20 cellular contexts compared by ENCODE assay signal in the genomic region with DNA sequence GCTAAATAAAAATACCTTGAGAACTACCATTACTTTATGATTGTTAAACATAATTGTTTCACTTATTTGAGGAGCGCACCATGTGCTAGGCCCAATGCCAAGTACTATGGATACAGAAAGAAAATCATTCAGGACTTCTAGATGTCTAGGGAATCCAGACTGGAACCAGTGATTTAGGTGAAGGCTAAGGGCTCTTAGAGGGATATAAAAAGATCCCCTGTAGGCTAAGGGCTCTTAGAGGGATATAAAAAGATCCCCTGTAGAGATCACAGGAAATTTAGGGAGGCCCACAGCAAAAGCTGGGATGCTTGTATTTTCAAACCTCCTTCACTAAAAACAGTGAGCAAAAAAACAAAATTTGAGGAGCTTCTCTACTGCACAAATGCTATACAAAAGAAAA. TPM values are rescaled to one million over a fixed set of nuclear protein-coding genes. Genes with fewer than 3 reads are reported as not detected.
DNase-seq lines count a peak whose midpoint lies in the region; ATAC-seq and TF ChIP-seq lines count a peak whose summit lies in the region.
"Had no signal": no experiment of that assay in that cellular context is flagged by ENCODE, and none has a peak within 500 bp of the region (broad histone marks: within the 10 kb centered on the region; RNA-seq: fewer than 3 reads in every experiment).

No MANE protein-coding gene starts in this region.

- WGBS in esophagus squamous epithelium, 2 donors = 84 to 100% methylated on average over 1 of the region's 1 CpG

- POLR2A ChIA-PET in HEK293T (lab: Yijun Ruan, JAX) = no interaction called here

- intact Hi-C loops in esophagus squamous epithelium (cut with DNase I) = no loop called here

- no peak for TF ChIP-seq POLR2A in esophagus squamous epithelium (IDR thresholded peaks at IDR 0.05)

- TF ChIP-seq CTCF in esophagus squamous epithelium (IDR thresholded peaks at IDR 0.05) = no peak

- no peaks in the 10 kb centered on the region for H3K27me3 ChIP-seq in esophagus squamous epithelium
- H3K27me3 ChIP-seq: BE2C had no signal

- peak; percentile 21 for DNase-seq in NCI-H2107 treated with DMSO at 0.1 percent for 48 hours (lab: John Stamatoyannopoulos, UW; ENCODE audit: unreplicated experiment)
- no peak for DNase-seq in NCI-H2107 (lab: John Stamatoyannopoulos, UW)
- DNase-seq in HEK293T (ENCODE audit: extremely low spot score) = peak; percentile 35
- peak; percentile 26 for DNase-seq in NCI-H2227 (lab: John Stamatoyannopoulos, UW; ENCODE audit: unreplicated experiment)
- no peak for DNase-seq in T-helper 17 cell
- no peak for DNase-seq in esophagus squamous epithelium (lab: John Stamatoyannopoulos, UW)
- no peak for DNase-seq in NCI-H1105 (lab: John Stamatoyannopoulos, UW)
- no peak for DNase-seq in GM19238 (ENCODE audit: insufficient read length, low spot score)
- DNase-seq: BE2C; CD4-positive, CD25-positive, alpha-beta regulatory T cell; COR-L47; DMS 273 treated with DMSO at 0.1 percent for 48 hours; GDM1; NCI-H146; NCI-H2081 treated with DMSO at 0.1 percent for 48 hours; NCI-H446 treated with DMSO at 0.1 percent for 48 hours; SHP77; T-cell had no signal

- CTCF ChIA-PET in HEK293T (lab: Yijun Ruan, JAX) = no interaction called here

- H3K27ac ChIP-seq in esophagus squamous epithelium = no peak overlapping the region

- no peaks in the 10 kb centered on the region for H3K36me3 Mint-ChIP-seq in T-helper 17 cell (ENCODE audit: low read depth)

- no peak for ATAC-seq in T-helper 17 cell
- ATAC-seq: SK-N-SH treated with all-trans-retinoic acid at 6 μM for 48 hours, T-cell had no signal

- no peak overlapping the region for H3K4me3 Mint-ChIP-seq in T-helper 17 cell
- H3K4me3 Mint-ChIP-seq: CD4-positive, CD25-positive, alpha-beta regulatory T cell; T-cell had no signal

- no peak overlapping the region for H3K4me3 ChIP-seq in esophagus squamous epithelium
- H3K4me3 ChIP-seq: HAP-1 had no signal

- peaks cover 22% of the 10 kb centered on the region for H3K4me1 Mint-ChIP-seq in T-helper 17 cell

- peak overlapping the region; percentile 54 for H3K27ac Mint-ChIP-seq in T-helper 17 cell

- H3K27me3 Mint-ChIP-seq in T-helper 17 cell = no peaks in the 10 kb centered on the region
- H3K27me3 Mint-ChIP-seq: CD4-positive, CD25-positive, alpha-beta regulatory T cell; T-cell had no signal

- peaks cover under 1 to 36% (median 11%) of the 10 kb centered on the region in 3 donors for H3K4me1 ChIP-seq in esophagus squamous epithelium
- H3K4me1 ChIP-seq: BE2C had no signal

- H3K9me3 ChIP-seq in T-helper 17 cell (ENCODE audit: control insufficient read depth, low read length, poor library complexity, severe bottlenecking) (no peaks in the 10 kb centered on the region), esophagus squamous epithelium (no peaks in the 10 kb centered on the region)
- H3K9me3 ChIP-seq: BE2C, HAP-1 had no signal

- H3K36me3 ChIP-seq in esophagus squamous epithelium = peaks cover 5 to 77% (median 11%) of the 10 kb centered on the region in 3 donors

TF ChIP-seq in HEK293T, 16 proteins besides CTCF, POLR2A, EP300 and RAD21:
- no peak for TF ChIP-seq HDGF (IDR thresholded peaks at IDR 0.05; ENCODE audit: borderline replicate concordance)
- TF ChIP-seq, protein P1, sequence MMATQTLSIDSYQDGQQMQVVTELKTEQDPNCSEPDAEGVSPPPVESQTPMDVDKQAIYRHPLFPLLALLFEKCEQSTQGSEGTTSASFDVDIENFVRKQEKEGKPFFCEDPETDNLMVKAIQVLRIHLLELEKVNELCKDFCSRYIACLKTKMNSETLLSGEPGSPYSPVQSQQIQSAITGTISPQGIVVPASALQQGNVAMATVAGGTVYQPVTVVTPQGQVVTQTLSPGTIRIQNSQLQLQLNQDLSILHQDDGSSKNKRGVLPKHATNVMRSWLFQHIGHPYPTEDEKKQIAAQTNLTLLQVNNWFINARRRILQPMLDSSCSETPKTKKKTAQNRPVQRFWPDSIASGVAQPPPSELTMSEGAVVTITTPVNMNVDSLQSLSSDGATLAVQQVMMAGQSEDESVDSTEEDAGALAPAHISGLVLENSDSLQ (IDR thresholded peaks at IDR 0.05) = peak; percentile 68

RNA-seq across cellular contexts. Expression of a gene that starts 6.7 kb away (rescaled TPM):
- total RNA-seq in T-helper 17 cell (10 to 100 TPM; 64.0 to 70.9 TPM), esophagus squamous epithelium (10 to 100 TPM; 51.1 to 69.8 (median 61.0) TPM)

RNA-seq across cellular contexts. Expression of a gene that starts 11.2 kb away (rescaled TPM):
- 10 to 100 TPM; 65.1 to 87.6 TPM for total RNA-seq in T-helper 17 cell
- total RNA-seq in esophagus squamous epithelium = 10 to 100 TPM; 26.1 to 78.8 (median 35.3) TPM

Comparison
In these comparisons a context has a peak if more than half of its experiments do, and no peak if none do; other contexts are left out.
1. DNase-seq: peak in NCI-H2107 treated with DMSO at 0.1 percent for 48 hours (single experiment), HEK293T (single experiment) and NCI-H2227 (single experiment); none in NCI-H2107 (single experiment), T-helper 17 cell (0 of 3), esophagus squamous epithelium (single experiment), NCI-H1105 (single experiment) and GM19238 (single experiment).